In genomic region chr14:101189962-101190560, GRCh38 we compare ENCODE assay signal across 34 cellular contexts.
"Had no signal": no experiment of that assay in that cellular context is flagged by ENCODE, and none has a peak within 500 bp of the region (broad histone marks: within the 10 kb centered on the region; RNA-seq: fewer than 3 reads in every experiment).

No MANE protein-coding gene starts in this region.

- H3K4me3 ChIP-seq: cardiac muscle cell, Peyer's patch had no signal

- H3K9me3 ChIP-seq: Peyer's patch had no signal

- DNase-seq: activated CD4-positive, alpha-beta T cell treated with anti-CD3 and anti-CD28 coated beads for 1 hour; activated CD4-positive, alpha-beta T cell treated with anti-CD3 and anti-CD28 coated beads for 48 hours; activated CD4-positive, CD25-positive, alpha-beta regulatory T cell; activated CD8-positive, alpha-beta T cell treated with anti-CD3 and anti-CD28 coated beads for 36 hours; activated effector memory CD4-positive, alpha-beta T cell treated with anti-CD3 and anti-CD28 coated beads, Interleukin-2, amount 50 U/mL, for 16 hours; activated naive CD4-positive, alpha-beta T cell; activated naive CD4-positive, alpha-beta T cell treated with anti-CD3 and anti-CD28 coated beads, Interleukin-2, amount 50 U/mL, for 16 hours; activated naive CD8-positive, alpha-beta T cell treated with anti-CD3 and anti-CD28 coated beads for 36 hours; activated T-cell treated with anti-CD3 and anti-CD28 coated beads, Interleukin-2, amount 50 U/mL, for 1 hour; activated T-cell treated with anti-CD3 and anti-CD28 coated beads, Interleukin-2, amount 50 U/mL, for 72 hours; amniotic stem cell; aorta; NCI-H1092 treated with DMSO at 0.1 percent for 48 hours; NCI-H1417; NCI-H146; NCI-H187; NCI-H2029 treated with DMSO at 0.1 percent for 48 hours; NCI-H2107; NCI-H2171; NCI-H510A; NCI-H526; NCI-H748 treated with DMSO at 0.1 percent for 48 hours; NK-92 treated with Interleukin-12 subunit alpha and Interleukin-12 subunit beta, amount 100 ng/mL, for 24 hours; PC-3; RPMI8226; SIG-M5; T-cell; T-helper 17 cell; T-helper 9 cell had no signal

- H3K27ac ChIP-seq: cardiac muscle cell, Peyer's patch, VCaP had no signal

- H3K4me1 ChIP-seq: Peyer's patch had no signal

- H3K27me3 ChIP-seq: cardiac muscle cell, Peyer's patch had no signal

- ATAC-seq: activated CD8-positive, alpha-beta T cell treated with anti-CD3 and anti-CD28 coated beads for 36 hours; activated T-cell treated with anti-CD3 and anti-CD28 coated beads, Interleukin-2, amount 50 U/mL, for 72 hours; activated T-helper 17 cell treated with anti-CD3 and anti-CD28 coated beads, Interleukin-2, amount 50 U/mL, for 72 hours; PC-3; SK-N-SH treated with all-trans-retinoic acid at 6 μM for 48 hours; T-cell; T-helper 17 cell had no signal

- H3K36me3 ChIP-seq: cardiac muscle cell, Peyer's patch had no signal
